22 cellular contexts compared by ENCODE assay signal in genomic region chr6:126540161-126540560, GRCh38.
"Had no signal": no experiment of that assay in that cellular context is flagged by ENCODE, and none has a peak within 500 bp of the region (broad histone marks: within the 10 kb centered on the region; RNA-seq: fewer than 3 reads in every experiment).

No MANE protein-coding gene starts in this region.

- H3K9me3 ChIP-seq: colonic mucosa, mucosa of descending colon, pancreas, sigmoid colon, tibial artery, upper lobe of left lung, uterus had no signal

- H3K4me3 ChIP-seq: colonic mucosa, hepatocyte, mucosa of descending colon, neural progenitor cell, pancreas, sigmoid colon, tibial artery, upper lobe of left lung, uterus had no signal

- H3K4me1 ChIP-seq: colonic mucosa, pancreas, upper lobe of left lung, uterus had no signal

- H3K27me3 ChIP-seq: colonic mucosa, hepatocyte, neural progenitor cell, pancreas, sigmoid colon, tibial artery, upper lobe of left lung, uterus had no signal

- DNase-seq: cerebellar nuclear complex; colonic mucosa; effector CD4-positive, alpha-beta T cell; endodermal cell; foreskin melanocyte; head of caudate nucleus; mammary epithelial cell; mucosa of descending colon; natural killer cell; occipital lobe; pancreas; retina; sigmoid colon; stimulated activated CD4-positive, alpha-beta T cell treated with anti-CD3 and anti-CD28 coated beads, Interleukin-4, amount 100 ng/mL, for 1 hour; stimulated activated CD8-positive, alpha-beta memory T cell treated with anti-CD3 and anti-CD28 coated beads, Interleukin-4, amount 100 ng/mL, for 48 hours; stimulated activated naive CD8-positive, alpha-beta T cell treated with anti-CD3 and anti-CD28 coated beads, Interleukin-15, Interleukin-2, amounts not matched to agents 100 U/mL and 50 U/mL, for 24 hours; tibial artery; upper lobe of left lung; uterus had no signal

- ATAC-seq: mucosa of descending colon; natural killer cell; pancreas; stimulated activated effector memory CD8-positive, alpha-beta T cell treated with anti-CD3 and anti-CD28 coated beads, Interleukin-12 subunit alpha, Interleukin-12 subunit beta, amount 100 ng/mL, for 72 hours; stimulated activated naive CD8-positive, alpha-beta T cell treated with anti-CD3 and anti-CD28 coated beads, Interleukin-15, Interleukin-2, amounts not matched to agents 100 U/mL and 50 U/mL, for 24 hours had no signal

- H3K9ac ChIP-seq: neural progenitor cell had no signal

- H3K36me3 ChIP-seq: colonic mucosa, neural progenitor cell, pancreas, sigmoid colon, tibial artery, upper lobe of left lung, uterus had no signal

- H3K27ac ChIP-seq: colonic mucosa, hepatocyte, neural progenitor cell, pancreas, sigmoid colon, tibial artery, upper lobe of left lung had no signal
